39 cellular contexts compared by ENCODE assay signal in the genomic region with DNA sequence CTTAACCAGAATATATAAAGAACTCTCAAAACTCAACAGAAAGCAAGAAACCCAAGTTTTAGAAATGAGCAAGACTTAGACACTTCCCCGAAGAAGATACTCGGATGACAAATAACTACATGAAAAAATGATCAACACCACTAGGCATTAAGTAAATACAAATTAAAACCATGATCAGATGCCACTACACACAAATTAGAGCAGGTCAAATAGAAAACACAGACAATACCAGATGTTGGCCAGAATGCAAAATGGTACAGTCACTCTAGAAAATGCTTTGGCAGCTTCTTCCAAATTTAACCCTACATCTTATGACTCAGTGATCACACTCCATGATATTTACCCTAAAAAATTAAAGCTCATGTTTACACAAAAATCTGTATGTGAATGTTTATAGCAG. TPM values are rescaled to one million over a fixed set of nuclear protein-coding genes. Genes with fewer than 3 reads are reported as not detected.
"Had no signal": no experiment of that assay in that cellular context is flagged by ENCODE, and none has a peak within 500 bp of the region (broad histone marks: within the 10 kb centered on the region; RNA-seq: fewer than 3 reads in every experiment).

No MANE protein-coding gene starts in this region.

- H3K36me3 Mint-ChIP-seq: activated naive CD4-positive, alpha-beta T cell treated with anti-CD3 and anti-CD28 coated beads, Interleukin-2, amount 10 ng/mL, durations not matched to agents 7 days and 5 days; activated naive CD8-positive, alpha-beta T cell treated with anti-CD3 and anti-CD28 coated beads, Interleukin-2, amount 10 ng/mL, durations not matched to agents 7 days and 5 days; brain had no signal

- ATAC-seq: activated CD8-positive, alpha-beta T cell treated with anti-CD3 and anti-CD28 coated beads for 36 hours; activated naive CD8-positive, alpha-beta T cell treated with anti-CD3 and anti-CD28 coated beads, Interleukin-2, amount 50 U/mL, for 24 hours; activated T-cell treated with anti-CD3 and anti-CD28 coated beads, Interleukin-2, amount 50 U/mL, for 4 hours had no signal

- H3K9me3 Mint-ChIP-seq: central memory CD8-positive, alpha-beta T cell had no signal

- H3K4me3 Mint-ChIP-seq: activated B cell treated with CpG ODN at 0.5 μM for 24 hours; activated CD4-positive, alpha-beta memory T cell treated with anti-CD3 and anti-CD28 coated beads for 36 hours; activated CD4-positive, alpha-beta T cell treated with anti-CD3 and anti-CD28 coated beads, Interleukin-2, amount 10 ng/mL, durations not matched to agents 24 days and 14 days; activated CD8-positive, alpha-beta T cell treated with anti-CD3 and anti-CD28 coated beads for 36 hours; activated naive CD4-positive, alpha-beta T cell treated with anti-CD3 and anti-CD28 coated beads, Interleukin-2, amount 10 ng/mL, durations not matched to agents 7 days and 5 days; activated naive CD4-positive, alpha-beta T cell treated with anti-CD3 and anti-CD28 coated beads, Interleukin-2, amount 50 U/mL, for 24 hours; activated naive CD8-positive, alpha-beta T cell; activated naive CD8-positive, alpha-beta T cell treated with anti-CD3 and anti-CD28 coated beads, Interleukin-2, amount 10 ng/mL, durations not matched to agents 7 days and 5 days; activated naive CD8-positive, alpha-beta T cell treated with anti-CD3 and anti-CD28 coated beads, Interleukin-2, amount 50 U/mL, for 24 hours; activated T-cell treated with anti-CD3 and anti-CD28 coated beads, Interleukin-2, amount 50 U/mL, for 4 hours; activated T-helper 1 cell treated with anti-CD3 and anti-CD28 coated beads, Interleukin-12 subunit alpha, Interleukin-12 subunit beta, Interleukin-2, Interleukin-4 antibody, amounts not matched to agents 30 ng/mL and 10 ng/mL and 1 ng/mL, durations not matched to agents 14 hours and 24 hours and 36 hours; brain; central memory CD8-positive, alpha-beta T cell; T-helper 1 cell treated with Interleukin-12 subunit alpha and Interleukin-12 subunit beta and Interleukin-4 antibody, amounts not matched to agents 30 μg/mL and 1 μg/mL, for 36 hours; T-helper 2 cell treated with Interferon-gamma antibody and Interleukin-4, amounts not matched to agents 5 μg/mL and 100 μg/mL, for 36 hours had no signal

- H3K27ac ChIP-seq: ascending aorta, cardiac muscle cell, VCaP had no signal

- H3K4me1 ChIP-seq: ascending aorta had no signal

- H3K27ac Mint-ChIP-seq: activated B cell treated with CpG ODN at 0.5 μM for 24 hours; activated CD4-positive, alpha-beta memory T cell treated with anti-CD3 and anti-CD28 coated beads for 36 hours; activated CD4-positive, alpha-beta T cell treated with anti-CD3 and anti-CD28 coated beads, Interleukin-2, amount 10 ng/mL, durations not matched to agents 24 days and 14 days; activated CD8-positive, alpha-beta T cell treated with anti-CD3 and anti-CD28 coated beads for 36 hours; activated naive CD4-positive, alpha-beta T cell treated with anti-CD3 and anti-CD28 coated beads, Interleukin-2, amount 10 ng/mL, durations not matched to agents 7 days and 5 days; activated naive CD4-positive, alpha-beta T cell treated with anti-CD3 and anti-CD28 coated beads, Interleukin-2, amount 50 U/mL, for 24 hours; activated naive CD8-positive, alpha-beta T cell; activated naive CD8-positive, alpha-beta T cell treated with anti-CD3 and anti-CD28 coated beads, Interleukin-2, amount 10 ng/mL, durations not matched to agents 7 days and 5 days; activated naive CD8-positive, alpha-beta T cell treated with anti-CD3 and anti-CD28 coated beads, Interleukin-2, amount 50 U/mL, for 24 hours; activated T-cell treated with anti-CD3 and anti-CD28 coated beads, Interleukin-2, amount 50 U/mL, for 72 hours; activated T-helper 1 cell treated with anti-CD3 and anti-CD28 coated beads, Interleukin-12 subunit alpha, Interleukin-12 subunit beta, Interleukin-2, Interleukin-4 antibody, amounts not matched to agents 30 ng/mL and 10 ng/mL and 1 ng/mL, durations not matched to agents 14 hours and 24 hours and 36 hours; activated T-helper 2 cell treated with anti-CD3 and anti-CD28 coated beads, Interferon-gamma antibody, Interleukin-2, Interleukin-4, amounts not matched to agents 10 μg/mL and 5 μg/mL and 100 μg/mL, durations not matched to agents 14 hours and 24 hours and 36 hours; brain; T-helper 1 cell treated with Interleukin-12 subunit alpha and Interleukin-12 subunit beta and Interleukin-4 antibody, amounts not matched to agents 30 μg/mL and 1 μg/mL, for 36 hours; T-helper 2 cell treated with Interferon-gamma antibody and Interleukin-4, amounts not matched to agents 5 μg/mL and 100 μg/mL, for 36 hours had no signal

- H3K4me3 ChIP-seq: ascending aorta, cardiac muscle cell had no signal

- H3K4me1 Mint-ChIP-seq: activated B cell treated with CpG ODN at 0.5 μM for 24 hours; activated CD4-positive, alpha-beta T cell treated with anti-CD3 and anti-CD28 coated beads, Interleukin-2, amount 10 ng/mL, durations not matched to agents 24 days and 14 days; activated naive CD4-positive, alpha-beta T cell treated with anti-CD3 and anti-CD28 coated beads, Interleukin-2, amount 10 ng/mL, durations not matched to agents 7 days and 5 days; activated naive CD4-positive, alpha-beta T cell treated with anti-CD3 and anti-CD28 coated beads, Interleukin-2, amount 50 U/mL, for 24 hours; activated naive CD8-positive, alpha-beta T cell treated with anti-CD3 and anti-CD28 coated beads, Interleukin-2, amount 10 ng/mL, durations not matched to agents 7 days and 5 days; brain; central memory CD8-positive, alpha-beta T cell had no signal

- H3K27me3 ChIP-seq: ascending aorta, cardiac muscle cell had no signal

- H3K36me3 ChIP-seq: ascending aorta, cardiac muscle cell had no signal

- DNase-seq: activated B cell treated with CpG ODN at 0.5 μM for 24 hours; activated CD4-positive, alpha-beta memory T cell treated with anti-CD3 and anti-CD28 coated beads for 36 hours; activated CD4-positive, alpha-beta T cell treated with anti-CD3 and anti-CD28 coated beads for 4 hours; activated CD4-positive, alpha-beta T cell treated with anti-CD3 and anti-CD28 coated beads, Interleukin-2, amount 10 ng/mL, durations not matched to agents 24 days and 14 days; activated CD4-positive, alpha-beta T cell treated with anti-CD3 and anti-CD28 coated beads, Interleukin-2, amount 50 U/mL, for 1 hour; activated CD4-positive, alpha-beta T cell treated with anti-CD3 and anti-CD28 coated beads, Interleukin-2, amount 50 U/mL, for 4 hours; activated CD4-positive, CD25-positive, alpha-beta regulatory T cell treated with anti-CD3 and anti-CD28 coated beads, Interleukin-2, amount 50 U/mL, for 72 hours; activated CD8-positive, alpha-beta memory T cell treated with anti-CD3 and anti-CD28 coated beads, Interleukin-2, amount 50 U/mL, for 4 hours; activated CD8-positive, alpha-beta T cell treated with anti-CD3 and anti-CD28 coated beads for 36 hours; activated effector memory CD4-positive, alpha-beta T cell treated with Interleukin-2 at 50 U/mL for 16 hours; activated gamma-delta T cell; activated naive CD4-positive, alpha-beta T cell treated with anti-CD3 and anti-CD28 coated beads, Interleukin-2, amount 10 ng/mL, durations not matched to agents 7 days and 5 days; activated naive CD4-positive, alpha-beta T cell treated with Interleukin-2 at 50 U/mL for 16 hours; activated naive CD8-positive, alpha-beta T cell treated with anti-CD3 and anti-CD28 coated beads, Interleukin-2, amount 10 ng/mL, durations not matched to agents 7 days and 5 days; activated naive CD8-positive, alpha-beta T cell treated with anti-CD3 and anti-CD28 coated beads, Interleukin-2, amount 50 U/mL, for 24 hours; activated T-cell treated with anti-CD3 and anti-CD28 coated beads for 4 hours; activated T-cell treated with anti-CD3 and anti-CD28 coated beads, Interleukin-2, amount 50 U/mL, for 1 hour; activated T-cell treated with anti-CD3 and anti-CD28 coated beads, Interleukin-2, amount 50 U/mL, for 4 hours; activated T-cell treated with anti-CD3 and anti-CD28 coated beads, Interleukin-2, amount 50 U/mL, for 72 hours; amygdala; anterior cingulate cortex; caudate nucleus; SW 1271; T-helper 1 cell; T-helper 2 cell; T-helper 9 cell had no signal

RNA-seq across cellular contexts. Expression of gene TMEM176A, which starts 18.4 kb away (rescaled TPM):
- total RNA-seq: activated B cell treated with CpG ODN at 0.5 μM for 24 hours; activated CD4-positive, alpha-beta memory T cell treated with anti-CD3 and anti-CD28 coated beads for 36 hours; activated CD4-positive, alpha-beta T cell treated with anti-CD3 and anti-CD28 coated beads, Interleukin-2, amount 10 ng/mL, durations not matched to agents 24 days and 14 days; activated CD8-positive, alpha-beta memory T cell treated with anti-CD3 and anti-CD28 coated beads for 36 hours; activated CD8-positive, alpha-beta T cell treated with anti-CD3 and anti-CD28 coated beads for 36 hours; activated T-helper 1 cell treated with anti-CD3 and anti-CD28 coated beads, Interleukin-12 subunit alpha, Interleukin-12 subunit beta, Interleukin-2, Interleukin-4 antibody, amounts not matched to agents 30 ng/mL and 10 ng/mL and 1 ng/mL, durations not matched to agents 14 hours and 24 hours and 36 hours; activated T-helper 2 cell treated with anti-CD3 and anti-CD28 coated beads, Interferon-gamma antibody, Interleukin-2, Interleukin-4, amounts not matched to agents 10 μg/mL and 5 μg/mL and 100 μg/mL, durations not matched to agents 14 hours and 24 hours and 36 hours had no signal

RNA-seq across cellular contexts. Expression of gene TMEM176B, which starts 18.8 kb away (rescaled TPM):
- total RNA-seq: activated CD4-positive, alpha-beta memory T cell treated with anti-CD3 and anti-CD28 coated beads for 36 hours; activated CD4-positive, alpha-beta T cell treated with anti-CD3 and anti-CD28 coated beads, Interleukin-2, amount 10 ng/mL, durations not matched to agents 24 days and 14 days; activated CD8-positive, alpha-beta memory T cell treated with anti-CD3 and anti-CD28 coated beads for 36 hours; activated CD8-positive, alpha-beta T cell treated with anti-CD3 and anti-CD28 coated beads for 36 hours; activated T-cell treated with anti-CD3 and anti-CD28 coated beads, Interleukin-2, amount 50 U/mL, for 72 hours; activated T-helper 1 cell treated with anti-CD3 and anti-CD28 coated beads, Interleukin-12 subunit alpha, Interleukin-12 subunit beta, Interleukin-2, Interleukin-4 antibody, amounts not matched to agents 30 ng/mL and 10 ng/mL and 1 ng/mL, durations not matched to agents 14 hours and 24 hours and 36 hours; bronchial epithelial cell had no signal

RNA-seq across cellular contexts. Expression of gene AOC1, which starts 33.3 kb away (rescaled TPM):
- total RNA-seq: activated B cell treated with CpG ODN at 0.5 μM for 24 hours; activated CD4-positive, alpha-beta memory T cell treated with anti-CD3 and anti-CD28 coated beads for 36 hours; activated CD4-positive, alpha-beta T cell treated with anti-CD3 and anti-CD28 coated beads, Interleukin-2, amount 10 ng/mL, durations not matched to agents 24 days and 14 days; activated CD8-positive, alpha-beta memory T cell treated with anti-CD3 and anti-CD28 coated beads for 36 hours; activated CD8-positive, alpha-beta T cell treated with anti-CD3 and anti-CD28 coated beads for 36 hours; activated naive CD8-positive, alpha-beta T cell treated with anti-CD3 and anti-CD28 coated beads, Interleukin-2, amount 10 ng/mL, durations not matched to agents 7 days and 5 days; activated T-cell treated with anti-CD3 and anti-CD28 coated beads, Interleukin-2, amount 50 U/mL, for 72 hours; activated T-helper 1 cell treated with anti-CD3 and anti-CD28 coated beads, Interleukin-12 subunit alpha, Interleukin-12 subunit beta, Interleukin-2, Interleukin-4 antibody, amounts not matched to agents 30 ng/mL and 10 ng/mL and 1 ng/mL, durations not matched to agents 14 hours and 24 hours and 36 hours had no signal
